ENCODE assay signal across 15 cellular contexts in the genomic region with DNA sequence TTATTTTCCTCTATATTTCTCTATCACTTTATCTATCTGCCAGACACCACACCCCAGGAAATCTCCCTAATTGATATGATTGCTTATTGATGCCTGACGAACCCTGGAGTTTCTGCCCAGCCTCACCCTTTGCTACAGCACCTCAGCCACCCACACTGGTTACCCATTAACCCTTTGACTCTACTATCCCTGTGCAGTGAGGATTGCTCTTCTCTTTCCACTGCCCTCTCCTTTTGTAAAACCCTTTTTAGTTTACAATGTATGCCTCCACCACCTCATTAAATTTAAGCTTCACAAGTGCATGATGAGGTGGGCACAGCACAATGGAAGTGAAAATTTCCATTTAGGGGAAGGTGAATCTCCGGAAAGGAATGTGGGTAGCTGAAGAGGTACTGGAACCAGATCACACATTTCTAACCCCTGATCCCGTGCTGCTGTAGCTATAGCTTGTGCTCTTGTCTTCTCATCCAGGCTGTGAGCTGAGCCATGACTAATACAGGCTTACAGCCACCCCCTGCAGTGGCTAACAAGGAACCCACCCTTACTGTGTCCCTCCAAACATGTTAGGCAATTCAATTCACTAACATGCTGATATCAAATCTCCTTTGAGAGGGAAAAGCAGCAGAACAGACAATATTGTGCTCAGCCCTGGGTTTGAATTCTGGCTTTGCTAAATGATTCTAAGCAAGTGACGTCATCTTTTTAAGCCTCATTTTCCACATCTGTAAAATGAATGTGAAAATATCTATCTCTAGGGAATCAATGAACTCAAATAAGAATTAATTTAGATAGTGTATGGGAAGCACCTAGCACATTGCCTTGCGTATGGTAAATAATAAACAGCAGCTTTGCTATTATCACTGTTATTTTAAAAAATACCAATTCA.
DNase-seq lines count a peak whose midpoint lies in the region; ATAC-seq and TF ChIP-seq lines count a peak whose summit lies in the region.
"Had no signal": no experiment of that assay in that cellular context is flagged by ENCODE, and none has a peak within 500 bp of the region (broad histone marks: within the 10 kb centered on the region; RNA-seq: fewer than 3 reads in every experiment).

No MANE protein-coding gene starts in this region.

- no peak overlapping the region for H3K14ac ChIP-seq in mesenchymal stem cell (ENCODE audit: low read length in 2 of 2)

- H3K36me3 ChIP-seq in HUES48 (ENCODE audit: control insufficient read depth, insufficient read depth, low read length) (no peaks in the 10 kb centered on the region), mesenchymal stem cell (ENCODE audit: control insufficient read depth in 1 of 2, insufficient read depth in 2 of 2, low read depth in 1 of 2, low read length in 2 of 2) (no peaks in the 10 kb centered on the region), gastrocnemius medialis (no peaks in the 10 kb centered on the region), adrenal gland (replicated peaks in 1 of 2) (no peaks in the 10 kb centered on the region)

- no peak overlapping the region for H3K18ac ChIP-seq in mesenchymal stem cell (ENCODE audit: low read depth in 1 of 2, low read length in 2 of 2)

- peak; percentile 95 for DNase-seq in Daoy (ENCODE audit: low read depth)
- DNase-seq in brain pericyte (ENCODE audit: low read depth, low spot score) = peak; percentile 25
- DNase-seq in mesenchymal stem cell = peak; percentile 49
- DNase-seq in gastrocnemius medialis = no peak
- DNase-seq in DMS 273 (lab: John Stamatoyannopoulos, UW; ENCODE audit: unreplicated experiment) = no peak
- DNase-seq in adrenal gland = no peak
- DNase-seq: activated CD4-positive, alpha-beta T cell treated with anti-CD3 and anti-CD28 coated beads, Interleukin-2, amount 10 ng/mL, durations not matched to agents 24 days and 14 days; activated naive CD4-positive, alpha-beta T cell treated with anti-CD3 and anti-CD28 coated beads, Interleukin-2, amount 50 U/mL, for 16 hours; effector memory CD8-positive, alpha-beta T cell; KBM-7; NCI-H345; stimulated activated naive CD4-positive, alpha-beta T cell treated with Interleukin-2 at 50 U/mL for 16 hours had no signal

- H3K27ac ChIP-seq in HUES48 (ENCODE audit: low read depth, low read length) (peak overlapping the region; percentile 62), mesenchymal stem cell (ENCODE audit: low read length, poor library complexity, severe bottlenecking) (peak overlapping the region; percentile 55), gastrocnemius medialis (no peak overlapping the region), adrenal gland (no peak overlapping the region)
- H3K27ac ChIP-seq: SK-N-MC had no signal

- no peak overlapping the region for H2AK5ac ChIP-seq in mesenchymal stem cell (ENCODE audit: low read length, severe bottlenecking)

- no peak overlapping the region for H4K8ac ChIP-seq in mesenchymal stem cell (ENCODE audit: low read length)

- H4K91ac ChIP-seq in mesenchymal stem cell (ENCODE audit: low read length) = no peak overlapping the region

- WGBS in mesenchymal stem cell = 59% methylated on average over 4 of the region's 5 CpGs
- WGBS in adrenal gland, 4 donors = 76 to 85% (median 81%) methylated on average over 4 to 5 of the region's 5 CpGs

- H3K9ac ChIP-seq in HUES48 (ENCODE audit: low read depth, low read length) (no peak overlapping the region), mesenchymal stem cell (ENCODE audit: low read length) (peak overlapping the region; percentile 16)

- H2BK12ac ChIP-seq in mesenchymal stem cell (ENCODE audit: low read length in 2 of 2) = no peak overlapping the region

- in situ Hi-C loops in gastrocnemius medialis (cut with MboI; ENCODE audit: low sequenced_read_pairs in 4 of 4) = loop anchor here in 2 of 4 donors (10.0 kb wide), 2 partner anchors 75 to 335 kb away; no protein-coding TSS in a partner anchor

- TF ChIP-seq POLR2A in gastrocnemius medialis (IDR thresholded peaks at IDR 0.05) (no peak), adrenal gland (IDR thresholded peaks at IDR 0.05) (no peak)

- intact Hi-C loops in gastrocnemius medialis (cut with DNase I; ENCODE audit: low total_unique reads) = loop anchor here (10.0 kb wide), 3 partner anchors 165 to 905 kb away; partner anchors contain the start of gene PAPPA
- intact Hi-C loops in adrenal gland (cut with DNase I) = no loop called here

- H3K27me3 ChIP-seq in HUES48 (ENCODE audit: control insufficient read depth, insufficient read depth, low read length) (no peaks in the 10 kb centered on the region), mesenchymal stem cell (ENCODE audit: control insufficient read depth in 1 of 2, insufficient read depth in 1 of 2, low read length in 2 of 2) (no peaks in the 10 kb centered on the region), gastrocnemius medialis (no peaks in the 10 kb centered on the region), adrenal gland (no peaks in the 10 kb centered on the region)

- H2BK5ac ChIP-seq in mesenchymal stem cell (ENCODE audit: low read depth, low read length, poor library complexity, severe bottlenecking) = no peak overlapping the region

- no peaks in the 10 kb centered on the region for H3K79me1 ChIP-seq in mesenchymal stem cell (replicated peaks; ENCODE audit: low read length, poor library complexity, severe bottlenecking)

- H2BK15ac ChIP-seq in mesenchymal stem cell (ENCODE audit: low read depth, poor library complexity, severe bottlenecking) = no peak overlapping the region

- no peak overlapping the region for H2BK120ac ChIP-seq in mesenchymal stem cell (ENCODE audit: low read depth, low read length)

- no peak overlapping the region for H2AFZ ChIP-seq in mesenchymal stem cell (ENCODE audit: low read depth, low read length)

- H3K4me2 ChIP-seq in mesenchymal stem cell (ENCODE audit: low read length, poor library complexity, severe bottlenecking) = no peak overlapping the region

- ATAC-seq in HG03378 (IDR thresholded peaks at IDR 0.05; ENCODE audit: unreplicated experiment) = no peak
- ATAC-seq in gastrocnemius medialis = no peak
- ATAC-seq: effector memory CD8-positive, alpha-beta T cell had no signal

- H3K4me3 ChIP-seq in HUES48 (ENCODE audit: low read depth, low read length) (no peak overlapping the region), mesenchymal stem cell (ENCODE audit: insufficient read depth in 1 of 2, low read depth in 1 of 2, low read length in 2 of 2) (no peak overlapping the region), gastrocnemius medialis (no peak overlapping the region), adrenal gland (no peak overlapping the region)
- H3K4me3 ChIP-seq: SK-N-MC had no signal

- H3K23ac ChIP-seq in mesenchymal stem cell (ENCODE audit: low read length in 2 of 2) = no peak overlapping the region

- no peak overlapping the region for H3K4ac ChIP-seq in mesenchymal stem cell (ENCODE audit: low read depth in 1 of 2, low read length in 2 of 2)

- H3K9me3 ChIP-seq in HUES48 (ENCODE audit: control insufficient read depth, insufficient read depth, low read length) = no peaks in the 10 kb centered on the region
- no peaks in the 10 kb centered on the region for H3K9me3 ChIP-seq in mesenchymal stem cell (ENCODE audit: control insufficient read depth, low read length)
- no peaks in the 10 kb centered on the region for H3K9me3 ChIP-seq in gastrocnemius medialis
- H3K9me3 ChIP-seq in adrenal gland (replicated peaks in 1 of 3) = no peaks in the 10 kb centered on the region

- TF ChIP-seq CTCF in gastrocnemius medialis (IDR thresholded peaks at IDR 0.05 in 4 of 5, conservative IDR thresholded peaks at IDR 0.05 in 1 of 5) (no peak), adrenal gland (IDR thresholded peaks at IDR 0.05) (no peak)

- H3K4me1 ChIP-seq in HUES48 (ENCODE audit: control insufficient read depth, insufficient read depth, low read length) = peaks cover 5% of the 10 kb centered on the region; the same call in 1 of the 2 replicates
- H3K4me1 ChIP-seq in mesenchymal stem cell (ENCODE audit: control insufficient read depth, insufficient read depth, low read depth, low read length) = peaks cover 16% of the 10 kb centered on the region
- no peaks in the 10 kb centered on the region for H3K4me1 ChIP-seq in gastrocnemius medialis
- no peaks in the 10 kb centered on the region for H3K4me1 ChIP-seq in adrenal gland (replicated peaks in 1 of 2)

Comparison
In these comparisons a context has a peak if more than half of its experiments do, and no peak if none do; other contexts are left out.
1. DNase-seq: peak in Daoy (single experiment), brain pericyte (single experiment) and mesenchymal stem cell (single experiment); none in gastrocnemius medialis (0 of 2), DMS 273 (single experiment) and adrenal gland (0 of 7).
2. H3K27ac ChIP-seq: peak in HUES48 (single experiment) and mesenchymal stem cell (single experiment); none in gastrocnemius medialis (0 of 4) and adrenal gland (0 of 5).